ENCODE assay signal across 1 cellular context in genomic region chr5:121156565-121156964, GRCh38.
TF ChIP-seq lines count a peak whose summit lies in the region.

No MANE protein-coding gene starts in this region.

TF ChIP-seq in GM23338, 12 proteins besides CTCF, POLR2A, EP300 and RAD21:
- TF ChIP-seq ZNF462 (CRISPR knock-in tag; IDR thresholded peaks at IDR 0.05) (no peak), REST (IDR thresholded peaks at IDR 0.05; ENCODE audit: unreplicated experiment) (no peak), NANOG (IDR thresholded peaks at IDR 0.05; ENCODE audit: borderline replicate concordance) (no peak; the same call in 1 of the 2 replicates), CREB1 (CRISPR knock-in tag; IDR thresholded peaks at IDR 0.05; ENCODE audit: low read depth) (no peak), EZH2phosphoT487 (IDR thresholded peaks at IDR 0.05; ENCODE audit: unreplicated experiment) (no peak), EZH2 (IDR thresholded peaks at IDR 0.05; ENCODE audit: low read depth, unreplicated experiment) (no peak), JUNB (IDR thresholded peaks at IDR 0.05; ENCODE audit: unreplicated experiment) (no peak), POLR2AphosphoS5 (IDR thresholded peaks at IDR 0.05; ENCODE audit: low read depth) (no peak), STAT1 (IDR thresholded peaks at IDR 0.05; ENCODE audit: unreplicated experiment) (no peak), ZNF114 (CRISPR knock-in tag; IDR thresholded peaks at IDR 0.05) (no peak), ZNF331 (CRISPR knock-in tag; IDR thresholded peaks at IDR 0.05; ENCODE audit: low read depth) (no peak)
